ENCODE assay signal across 16 cellular contexts in the genomic region with DNA sequence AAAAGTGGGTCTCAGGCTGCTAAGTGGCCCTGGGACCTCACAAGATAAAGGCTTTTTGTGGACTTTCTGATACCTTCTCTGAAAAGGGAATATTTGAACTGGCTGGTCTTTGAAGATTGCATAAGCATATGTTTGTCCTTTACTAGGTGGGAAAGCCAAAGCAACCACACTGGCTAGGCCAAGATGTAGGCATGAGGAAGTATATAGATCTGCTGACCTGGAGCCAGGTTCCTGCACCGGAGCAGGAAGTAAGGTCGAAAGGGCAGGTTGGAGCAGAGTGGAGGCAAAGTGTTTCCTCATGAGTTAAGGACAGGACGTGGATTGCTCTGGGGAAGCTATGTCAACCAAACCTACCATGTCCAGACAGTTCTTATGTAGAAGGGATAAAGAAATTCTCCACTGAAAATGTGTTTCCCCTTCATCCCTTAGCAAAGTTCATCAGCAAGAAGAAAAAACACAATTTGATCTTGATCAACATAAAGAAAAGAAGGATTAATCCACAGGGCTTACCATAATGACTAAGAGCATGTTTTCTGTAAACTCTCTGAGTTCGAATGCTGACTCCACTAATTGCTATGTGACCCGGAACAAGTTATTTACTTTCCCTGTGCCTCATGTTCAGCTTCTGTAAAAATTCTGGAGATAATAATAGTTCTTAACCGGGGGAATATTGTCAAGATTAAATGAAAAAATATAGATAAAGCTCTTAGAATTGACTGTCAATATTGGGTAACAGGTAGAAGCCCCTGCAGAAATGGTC.
DNase-seq lines count a peak whose midpoint lies in the region; ATAC-seq and TF ChIP-seq lines count a peak whose summit lies in the region.
"Had no signal": no experiment of that assay in that cellular context is flagged by ENCODE, and none has a peak within 500 bp of the region (broad histone marks: within the 10 kb centered on the region; RNA-seq: fewer than 3 reads in every experiment).

No MANE protein-coding gene starts in this region.

- peak overlapping the region; percentile 2; the same call in 1 of the 2 replicates for H3K4me2 ChIP-seq in PC-9

- H3K79me2 ChIP-seq in PC-9 (ENCODE audit: low read depth), result no peaks in the 10 kb centered on the region

- H3K27me3 ChIP-seq in PC-9 (ENCODE audit: insufficient read depth, low read depth), result no peaks in the 10 kb centered on the region
- no peaks in the 10 kb centered on the region for H3K27me3 ChIP-seq in left lung
- H3K27me3 ChIP-seq in stomach, result no peaks in the 10 kb centered on the region
- no peaks in the 10 kb centered on the region for H3K27me3 ChIP-seq in Peyer's patch

- no peaks in the 10 kb centered on the region for H4K20me1 ChIP-seq in PC-9 (ENCODE audit: insufficient read depth)

- CTCF ChIA-PET in PC-9 (lab: Charles Lee), result no interaction called here

- ATAC-seq in left lung (peak; percentile 63), GM18505 (IDR thresholded peaks at IDR 0.05; ENCODE audit: unreplicated experiment) (no peak)
- ATAC-seq: Panc1, Right ventricle myocardium inferior had no signal

- TF ChIP-seq EP300 in stomach (IDR thresholded peaks at IDR 0.05), result no peak

- POLR2A ChIA-PET in PC-9 (lab: Charles Lee; ENCODE audit: unreplicated experiment), result no interaction called here

- H3K9me2 ChIP-seq in PC-9 (ENCODE audit: insufficient read depth), result no peaks in the 10 kb centered on the region

- peaks cover 16% of the 10 kb centered on the region for H3K4me1 ChIP-seq in PC-9 (replicated peaks; ENCODE audit: insufficient read depth)
- no peaks in the 10 kb centered on the region for H3K4me1 ChIP-seq in left lung
- peaks cover 0 to 8% (median 3%) of the 10 kb centered on the region in 4 donors for H3K4me1 ChIP-seq in stomach
- no peaks in the 10 kb centered on the region for H3K4me1 ChIP-seq in Peyer's patch
- H3K4me1 ChIP-seq: HAP-1 had no signal

- no peak for TF ChIP-seq POLR2A in stomach (IDR thresholded peaks at IDR 0.05)
- no peak for TF ChIP-seq POLR2A in Peyer's patch (IDR thresholded peaks at IDR 0.05)
- no peak for TF ChIP-seq POLR2A in GM18505 (IDR thresholded peaks at IDR 0.05; ENCODE audit: borderline replicate concordance, extremely low read depth, insufficient read depth, insufficient read length)

- H3K27ac ChIP-seq in PC-9 (no peak overlapping the region), left lung (no peak overlapping the region), stomach (peak overlapping the region in 2 of 5 donors; percentile 24 to 56), Peyer's patch (no peak overlapping the region)

- intact Hi-C loops in PC-9 (cut with micrococcal nuclease; ENCODE audit: unreplicated experiment), result no loop called here
- intact Hi-C loops in left lung (cut with DNase I), result no loop called here
- intact Hi-C loops in stomach (cut with DNase I; ENCODE audit: low total_unique reads), result no loop called here

- no peak overlapping the region for H2AFZ ChIP-seq in PC-9

- DNase-seq in HT-29 (ENCODE audit: low spot score) (peak; percentile 63), PC-9 (peak in 1 of 2 experiments; percentile 60), left lung (no peak), stomach (peak; percentile 84), Peyer's patch (no peak), GM13976 (ENCODE audit: low spot score) (no peak)
- DNase-seq: COR-L47, NCI-H1436 treated with DMSO at 0.1 percent for 48 hours, NCI-H2029 treated with DMSO at 0.1 percent for 48 hours, NCI-H2171 treated with DMSO at 0.1 percent for 48 hours, NCI-H446 treated with DMSO at 0.1 percent for 48 hours, NCI-H82 had no signal

- no peak overlapping the region for H3K4me3 ChIP-seq in PC-9
- no peak overlapping the region for H3K4me3 ChIP-seq in left lung
- no peak overlapping the region for H3K4me3 ChIP-seq in stomach
- no peak overlapping the region for H3K4me3 ChIP-seq in Peyer's patch
- H3K4me3 ChIP-seq: HAP-1 had no signal

- in situ Hi-C loops in GM13976 (cut with MboI; ENCODE audit: low sequenced_read_pairs, unreplicated experiment), result no loop called here

- no peak for TF ChIP-seq CTCF in PC-9 (conservative IDR thresholded peaks at IDR 0.05)
- TF ChIP-seq CTCF in left lung (IDR thresholded peaks at IDR 0.05), result no peak
- no peak for TF ChIP-seq CTCF in stomach (IDR thresholded peaks at IDR 0.05)
- TF ChIP-seq CTCF in Peyer's patch (IDR thresholded peaks at IDR 0.05), result no peak
- no peak for TF ChIP-seq CTCF in GM13976 (IDR thresholded peaks at IDR 0.05; ENCODE audit: borderline replicate concordance, control extremely low read depth, extremely low read depth, insufficient read depth, missing control alignments)

- H3K9me3 ChIP-seq in PC-9 (ENCODE audit: insufficient read depth, low read depth), result 0 out of 2 replicates have a peak, but pooled peaks cover 3% of the 10 kb centered on the region
- peaks cover 0 to 2% of the 10 kb centered on the region in 2 donors for H3K9me3 ChIP-seq in left lung
- H3K9me3 ChIP-seq in stomach, result no peaks in the 10 kb centered on the region
- no peaks in the 10 kb centered on the region for H3K9me3 ChIP-seq in Peyer's patch
- H3K9me3 ChIP-seq: HAP-1 had no signal

- H3K36me3 ChIP-seq in PC-9 (ENCODE audit: low read depth), result no peaks in the 10 kb centered on the region
- H3K36me3 ChIP-seq in left lung, result no peaks in the 10 kb centered on the region
- no peaks in the 10 kb centered on the region for H3K36me3 ChIP-seq in stomach
- no peaks in the 10 kb centered on the region for H3K36me3 ChIP-seq in Peyer's patch
- H3K36me3 ChIP-seq: HAP-1 had no signal

- BruUV-seq in PC-9 (replicated peaks; lab: Mats Ljungman, UMichigan), result no TSS peak

- no peaks in the 10 kb centered on the region for H3F3A ChIP-seq in PC-9 (ENCODE audit: insufficient read depth, low read depth)

- 28 to 57% (median 41%) methylated on average over 6 of the region's 6 CpGs for WGBS in stomach, 5 donors

Comparison
In these comparisons a context has a peak if more than half of its experiments do, and no peak if none do; other contexts are left out.
1. DNase-seq: peak in HT-29 (single experiment) and stomach (single experiment); none in left lung (0 of 2), Peyer's patch (0 of 3) and GM13976 (single experiment).